Comparison of ENCODE assay signal across 10 cellular contexts in the genomic region with DNA sequence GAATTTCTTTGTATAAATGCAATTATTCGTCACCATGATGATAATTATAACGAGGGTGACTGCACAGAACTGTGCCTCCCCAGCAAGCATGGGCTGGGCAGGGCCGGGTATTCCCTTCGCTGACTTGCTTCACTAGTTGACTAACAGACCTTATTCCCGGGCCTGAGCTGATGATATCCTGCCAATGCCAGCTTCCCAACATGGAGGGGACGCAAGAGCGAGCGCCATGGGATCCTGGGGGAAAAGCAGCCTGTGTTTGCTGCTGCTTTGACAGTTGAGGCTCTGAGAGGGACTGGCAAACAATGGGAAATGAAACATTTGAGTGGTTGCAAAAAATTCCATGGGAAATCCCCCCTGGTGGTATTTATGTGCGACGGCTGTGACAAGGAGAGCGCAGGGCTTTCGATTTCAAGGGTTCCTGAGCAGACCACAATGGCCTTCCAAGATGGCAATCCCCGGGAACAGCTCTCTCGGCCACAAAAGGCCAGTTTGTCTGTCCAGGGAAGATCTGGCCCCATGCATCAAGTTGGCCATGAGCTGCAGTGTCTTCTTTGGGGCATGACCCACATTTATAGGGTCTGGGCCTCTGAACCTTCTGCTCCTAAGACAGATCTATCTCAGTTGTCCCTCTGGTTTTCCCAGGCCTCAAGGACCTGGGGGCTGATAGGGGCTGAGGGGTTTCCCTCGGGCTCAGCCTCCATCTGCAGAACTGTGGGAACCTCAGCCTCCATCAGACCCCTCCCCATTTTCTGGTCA. TPM values are rescaled to one million over a fixed set of nuclear protein-coding genes. Genes with fewer than 3 reads are reported as not detected.
DNase-seq lines count a peak whose midpoint lies in the region; ATAC-seq, FAIRE-seq and TF ChIP-seq lines count a peak whose summit lies in the region.
"Had no signal": no experiment of that assay in that cellular context is flagged by ENCODE, and none has a peak within 500 bp of the region (broad histone marks: within the 10 kb centered on the region; RNA-seq: fewer than 3 reads in every experiment).

No MANE protein-coding gene starts in this region.

- H3K9me3 ChIP-seq in gastroesophageal sphincter (no peaks in the 10 kb centered on the region), mucosa of descending colon (no peaks in the 10 kb centered on the region)
- H3K9me3 ChIP-seq: body of pancreas had no signal

- peak; percentile 36 for ATAC-seq in GM19463 (IDR thresholded peaks at IDR 0.05; ENCODE audit: unreplicated experiment)
- ATAC-seq in HG03354 (IDR thresholded peaks at IDR 0.05; ENCODE audit: poor library complexity, severe bottlenecking, unreplicated experiment) = peak; percentile 24
- no peak for ATAC-seq in gastroesophageal sphincter
- ATAC-seq in mucosa of descending colon = no peak
- ATAC-seq: body of pancreas had no signal

- H3K4me1 ChIP-seq in gastroesophageal sphincter = peaks cover 0 to 57% (median 10%) of the 10 kb centered on the region in 3 donors
- peaks cover 17% of the 10 kb centered on the region for H3K4me1 ChIP-seq in mucosa of descending colon (ENCODE audit: low read depth)

- TF ChIP-seq EP300 in gastroesophageal sphincter (IDR thresholded peaks at IDR 0.05) = no peak

- TF ChIP-seq POLR2A in GM12891 (IDR thresholded peaks at IDR 0.05; ENCODE audit: low read depth, low read length) (no peak), gastroesophageal sphincter (IDR thresholded peaks at IDR 0.05) (no peak)

- TF ChIP-seq CTCF in gastroesophageal sphincter (IDR thresholded peaks at IDR 0.05) (no peak), mucosa of descending colon (IDR thresholded peaks at IDR 0.05) (no peak)

- H3K27ac ChIP-seq in gastroesophageal sphincter = peak overlapping the region in 3 of 4 donors; percentile 2 to 38 (median 18)
- H3K27ac ChIP-seq: body of pancreas had no signal

- WGBS in gastroesophageal sphincter (ENCODE audit: low coverage in 1 of 2), 2 donors = 53 to 94% methylated on average over 6 of the region's 15 CpGs

- intact Hi-C loops in mucosa of descending colon (cut with DNase I, micrococcal nuclease) = loop anchor here in 1 of 2 donors (10.0 kb wide), 1 partner anchor 57 kb away; no protein-coding TSS in a partner anchor

- FAIRE-seq in GM12891 (lab: Jason Lieb, UNC) = no peak

- H3K36me3 ChIP-seq in gastroesophageal sphincter (no peaks in the 10 kb centered on the region), mucosa of descending colon (ENCODE audit: low read depth) (no peaks in the 10 kb centered on the region)

- DNase-seq in GM12891 (ENCODE audit: insufficient read length, low spot score) (no peak), mucosa of descending colon (no peak), NCI-H1092 (lab: John Stamatoyannopoulos, UW) (no peak), OCI-M1 (lab: John Stamatoyannopoulos, UW) (no peak)
- no peak for DNase-seq in stimulated activated CD4-positive, alpha-beta T cell treated with anti-CD3 and anti-CD28 coated beads, Interleukin-2, amount 100 ng/mL, for 24 hours
- DNase-seq: body of pancreas, NCI-H1694 had no signal

- no peaks in the 10 kb centered on the region for H3K27me3 ChIP-seq in gastroesophageal sphincter
- H3K27me3 ChIP-seq: body of pancreas had no signal

- H3K4me3 ChIP-seq in gastroesophageal sphincter (no peak overlapping the region), mucosa of descending colon (no peak overlapping the region)
- H3K4me3 ChIP-seq: body of pancreas had no signal

TF ChIP-seq in GM12891, 5 proteins besides CTCF, POLR2A, EP300 and RAD21:
- TF ChIP-seq POU2F2 (IDR thresholded peaks at IDR 0.05; ENCODE audit: low read depth, low read length) (peak; percentile 9), POLR2AphosphoS5 (IDR thresholded peaks at IDR 0.05; ENCODE audit: low read depth, low read length) (no peak), SPI1 (IDR thresholded peaks at IDR 0.05; ENCODE audit: low read depth, low read length) (peak; percentile 91), TAF1 (IDR thresholded peaks at IDR 0.05; ENCODE audit: low read depth, low read length) (no peak; the same call in 1 of the 2 replicates), PAX5 (IDR thresholded peaks at IDR 0.05; ENCODE audit: insufficient read depth, low read length, severe bottlenecking) (no peak)

RNA-seq across cellular contexts. Expression of a gene that starts 21.9 kb away (rescaled TPM):
- 1.3 TPM for polyA plus RNA-seq in GM12891 (2012; ENCODE audit: low read depth, missing spikeins)
- total RNA-seq in gastroesophageal sphincter = 1 to 10 TPM in 3 of 4 donors, not detected in 1; 1.1 to 1.8 (median 1.8) TPM
- total RNA-seq in mucosa of descending colon = 1 to 10 TPM; 1.6 to 2.0 (median 1.7) TPM
- total RNA-seq: body of pancreas had no signal

Comparison
In these comparisons a context has a peak if more than half of its experiments do, and no peak if none do; other contexts are left out.
1. ATAC-seq: peak in GM19463 (single experiment) and HG03354 (single experiment); none in gastroesophageal sphincter (single experiment) and mucosa of descending colon (single experiment).